1 cellular context compared by ENCODE assay signal in genomic region chr2:158507141-158507540, GRCh38.
TF ChIP-seq lines count a peak whose summit lies in the region.

No MANE protein-coding gene starts in this region.

TF ChIP-seq in IMR-90, 13 proteins besides CTCF, POLR2A, EP300 and RAD21 (continued from another document):
- TF ChIP-seq RCOR1 (IDR thresholded peaks at IDR 0.05; ENCODE audit: insufficient replicate concordance, low read length) (no peak), MXI1 (IDR thresholded peaks at IDR 0.05; ENCODE audit: borderline replicate concordance, low read depth, low read length) (no peak), CEBPB (IDR thresholded peaks at IDR 0.05; ENCODE audit: low read depth, low read length) (no peak), NFE2L2 (IDR thresholded peaks at IDR 0.05; ENCODE audit: low read depth, low read length) (no peak), FOS (IDR thresholded peaks at IDR 0.05; ENCODE audit: low read depth, low read length) (no peak), MAFK (IDR thresholded peaks at IDR 0.05; ENCODE audit: low read depth, low read length) (no peak), SMC3 (IDR thresholded peaks at IDR 0.05; ENCODE audit: low read depth, low read length) (no peak), BHLHE40 (IDR thresholded peaks at IDR 0.05; ENCODE audit: low read depth, low read length) (no peak), USF2 (IDR thresholded peaks at IDR 0.05; ENCODE audit: low read depth, low read length) (no peak)
- TF ChIP-seq, protein P1, sequence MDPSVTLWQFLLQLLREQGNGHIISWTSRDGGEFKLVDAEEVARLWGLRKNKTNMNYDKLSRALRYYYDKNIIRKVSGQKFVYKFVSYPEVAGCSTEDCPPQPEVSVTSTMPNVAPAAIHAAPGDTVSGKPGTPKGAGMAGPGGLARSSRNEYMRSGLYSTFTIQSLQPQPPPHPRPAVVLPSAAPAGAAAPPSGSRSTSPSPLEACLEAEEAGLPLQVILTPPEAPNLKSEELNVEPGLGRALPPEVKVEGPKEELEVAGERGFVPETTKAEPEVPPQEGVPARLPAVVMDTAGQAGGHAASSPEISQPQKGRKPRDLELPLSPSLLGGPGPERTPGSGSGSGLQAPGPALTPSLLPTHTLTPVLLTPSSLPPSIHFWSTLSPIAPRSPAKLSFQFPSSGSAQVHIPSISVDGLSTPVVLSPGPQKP (IDR thresholded peaks at IDR 0.05; ENCODE audit: borderline replicate concordance, low read depth, low read length), result no peak
